19 cellular contexts compared by ENCODE assay signal in genomic region chr3:174156200-174156599, GRCh38.
DNase-seq lines count a peak whose midpoint lies in the region; ATAC-seq and TF ChIP-seq lines count a peak whose summit lies in the region.
"Had no signal": no experiment of that assay in that cellular context is flagged by ENCODE, and none has a peak within 500 bp of the region (broad histone marks: within the 10 kb centered on the region; RNA-seq: fewer than 3 reads in every experiment).

No MANE protein-coding gene starts in this region.

- no peak overlapping the region for H3K9ac ChIP-seq in H9 (ENCODE audit: extremely low read depth, insufficient read length, low read length)
- no peak overlapping the region for H3K9ac ChIP-seq in OCI-LY3 (ENCODE audit: low read length)

- peaks cover 0 to under 1% (median 0%) of the 10 kb centered on the region in 3 experiments; a peak in 2 of 7 replicates for H3K36me3 Mint-ChIP-seq in H9 (ENCODE audit: insufficient read depth in 1 of 3, low read depth in 3 of 3)
- H3K36me3 Mint-ChIP-seq in activated naive CD8-positive, alpha-beta T cell treated with anti-CD3 and anti-CD28 coated beads, Interleukin-2, amount 50 U/mL, for 24 hours (ENCODE audit: low read depth), result no peaks in the 10 kb centered on the region
- H3K36me3 Mint-ChIP-seq: activated naive CD8-positive, alpha-beta T cell treated with anti-CD3 and anti-CD28 coated beads, Interleukin-2, amount 10 ng/mL, durations not matched to agents 7 days and 5 days; CD14-positive monocyte had no signal

- no CpG with 5 or more reads among the region's 7 CpGs for WGBS in H9 (ENCODE audit: extremely low coverage, insufficient read length, low lambda C conversion rate)

- H2AFZ ChIP-seq in H9 (ENCODE audit: low read length) (no peak overlapping the region), OCI-LY3 (ENCODE audit: low read depth, low read length) (peak overlapping the region; percentile 52; the same call in 1 of the 2 replicates), osteoblast (ENCODE audit: low read length) (peak overlapping the region; percentile 49)

- peak overlapping the region in 2 of 3 experiments; percentile 71 to 85; a peak in 4 of 7 replicates for H3K27ac Mint-ChIP-seq in H9
- H3K27ac Mint-ChIP-seq in activated naive CD8-positive, alpha-beta T cell treated with anti-CD3 and anti-CD28 coated beads, Interleukin-2, amount 50 U/mL, for 24 hours, result no peak overlapping the region
- H3K27ac Mint-ChIP-seq: activated CD4-positive, alpha-beta T cell treated with anti-CD3 and anti-CD28 coated beads, Interleukin-2, amount 10 ng/mL, durations not matched to agents 24 days and 14 days; activated naive CD8-positive, alpha-beta T cell treated with anti-CD3 and anti-CD28 coated beads, Interleukin-2, amount 10 ng/mL, durations not matched to agents 7 days and 5 days; activated T-helper 2 cell treated with anti-CD3 and anti-CD28 coated beads, Interferon-gamma antibody, Interleukin-2, Interleukin-4, amounts not matched to agents 10 μg/mL and 5 μg/mL and 100 μg/mL, durations not matched to agents 14 hours and 24 hours and 36 hours; CD14-positive monocyte; T-helper 1 cell treated with Interleukin-12 subunit alpha and Interleukin-12 subunit beta and Interleukin-4 antibody, amounts not matched to agents 30 μg/mL and 1 μg/mL, for 36 hours had no signal

- H3K9me3 Mint-ChIP-seq in H9, result peaks cover 0 to 5% of the 10 kb centered on the region in 2 experiments; a peak in 3 of 5 replicates
- no peaks in the 10 kb centered on the region for H3K9me3 Mint-ChIP-seq in activated naive CD8-positive, alpha-beta T cell treated with anti-CD3 and anti-CD28 coated beads, Interleukin-2, amount 50 U/mL, for 24 hours
- H3K9me3 Mint-ChIP-seq: activated CD4-positive, alpha-beta T cell treated with anti-CD3 and anti-CD28 coated beads, Interleukin-2, amount 10 ng/mL, durations not matched to agents 24 days and 14 days; activated naive CD8-positive, alpha-beta T cell treated with anti-CD3 and anti-CD28 coated beads, Interleukin-2, amount 10 ng/mL, durations not matched to agents 7 days and 5 days; activated T-helper 2 cell treated with anti-CD3 and anti-CD28 coated beads, Interferon-gamma antibody, Interleukin-2, Interleukin-4, amounts not matched to agents 10 μg/mL and 5 μg/mL and 100 μg/mL, durations not matched to agents 14 hours and 24 hours and 36 hours; CD14-positive monocyte; T-helper 1 cell treated with Interleukin-12 subunit alpha and Interleukin-12 subunit beta and Interleukin-4 antibody, amounts not matched to agents 30 μg/mL and 1 μg/mL, for 36 hours had no signal

- H3K4me1 ChIP-seq in H9 (ENCODE audit: insufficient read depth, low read length) (no peaks in the 10 kb centered on the region), OCI-LY3 (ENCODE audit: low read length) (no peaks in the 10 kb centered on the region), osteoblast (ENCODE audit: insufficient read depth, low read length) (peaks cover 10% of the 10 kb centered on the region)
- H3K4me1 ChIP-seq: suprapubic skin had no signal

- no peak overlapping the region for H2AK5ac ChIP-seq in H9 (ENCODE audit: insufficient read length, low read length)

- no peaks in the 10 kb centered on the region for H4K20me1 ChIP-seq in H9 (ENCODE audit: control insufficient read depth, insufficient read depth, insufficient read length)
- no peaks in the 10 kb centered on the region for H4K20me1 ChIP-seq in OCI-LY3 (ENCODE audit: insufficient read depth, low read length)
- H4K20me1 ChIP-seq in osteoblast (ENCODE audit: insufficient read depth, low read length), result no peaks in the 10 kb centered on the region

- H3K79me1 ChIP-seq in H9 (ENCODE audit: insufficient read depth, low read depth, low read length, poor library complexity, severe bottlenecking), result no peaks in the 10 kb centered on the region

- no peak overlapping the region for H4K8ac ChIP-seq in H9 (replicated peaks; ENCODE audit: insufficient read length, low read depth, low read length)

- no peak overlapping the region for H4K91ac ChIP-seq in H9 (ENCODE audit: insufficient read length, low read depth, low read length)

- H3K4me3 ChIP-seq in OCI-LY3 (ENCODE audit: low read length), result peak overlapping the region; percentile 47
- peak overlapping the region; percentile 33 for H3K4me3 ChIP-seq in epithelial cell of proximal tubule (ENCODE audit: low read depth, low read length)
- peak overlapping the region; percentile 4 for H3K4me3 ChIP-seq in osteoblast (ENCODE audit: insufficient read depth, low read length)
- H3K4me3 ChIP-seq: suprapubic skin had no signal

- no peaks in the 10 kb centered on the region for H3K79me2 ChIP-seq in H9 (ENCODE audit: insufficient read depth, low read length)
- no peaks in the 10 kb centered on the region for H3K79me2 ChIP-seq in OCI-LY3 (ENCODE audit: low read length)
- H3K79me2 ChIP-seq in osteoblast (ENCODE audit: insufficient read depth, low read length), result no peaks in the 10 kb centered on the region

- ATAC-seq in activated naive CD8-positive, alpha-beta T cell treated with anti-CD3 and anti-CD28 coated beads, Interleukin-2, amount 50 U/mL, for 24 hours, result no peak
- no peak for ATAC-seq in GM19455 (IDR thresholded peaks at IDR 0.05; ENCODE audit: unreplicated experiment)

- no peaks in the 10 kb centered on the region for H3K23me2 ChIP-seq in H9 (ENCODE audit: insufficient read length, low read depth, low read length, poor library complexity, severe bottlenecking)

- no peak overlapping the region for H2BK20ac ChIP-seq in H9 (ENCODE audit: low read depth, low read length, poor library complexity, severe bottlenecking)

- H3K56ac ChIP-seq in H9 (ENCODE audit: insufficient read length, low read depth, low read length), result no peak overlapping the region

- no peak overlapping the region for H2BK5ac ChIP-seq in H9 (ENCODE audit: insufficient read length, low read length)

- no peaks in the 10 kb centered on the region for H3K27me3 Mint-ChIP-seq in H9 (ENCODE audit: low read depth)
- no peaks in the 10 kb centered on the region for H3K27me3 Mint-ChIP-seq in activated naive CD8-positive, alpha-beta T cell treated with anti-CD3 and anti-CD28 coated beads, Interleukin-2, amount 50 U/mL, for 24 hours
- H3K27me3 Mint-ChIP-seq: activated CD4-positive, alpha-beta T cell treated with anti-CD3 and anti-CD28 coated beads, Interleukin-2, amount 10 ng/mL, durations not matched to agents 24 days and 14 days; activated naive CD8-positive, alpha-beta T cell treated with anti-CD3 and anti-CD28 coated beads, Interleukin-2, amount 10 ng/mL, durations not matched to agents 7 days and 5 days had no signal

- H3K4me3 Mint-ChIP-seq in H9, result no peak overlapping the region
- no peak overlapping the region for H3K4me3 Mint-ChIP-seq in activated naive CD8-positive, alpha-beta T cell treated with anti-CD3 and anti-CD28 coated beads, Interleukin-2, amount 50 U/mL, for 24 hours
- H3K4me3 Mint-ChIP-seq: activated CD4-positive, alpha-beta T cell treated with anti-CD3 and anti-CD28 coated beads, Interleukin-2, amount 10 ng/mL, durations not matched to agents 24 days and 14 days; activated naive CD8-positive, alpha-beta T cell treated with anti-CD3 and anti-CD28 coated beads, Interleukin-2, amount 10 ng/mL, durations not matched to agents 7 days and 5 days; T-helper 1 cell treated with Interleukin-12 subunit alpha and Interleukin-12 subunit beta and Interleukin-4 antibody, amounts not matched to agents 30 μg/mL and 1 μg/mL, for 36 hours had no signal

- no peak overlapping the region for H3T11ph ChIP-seq in H9 (ENCODE audit: low read length)

- H3K27me3 ChIP-seq in H9 (ENCODE audit: insufficient read depth, low read length) (no peaks in the 10 kb centered on the region), OCI-LY3 (ENCODE audit: low read depth, low read length) (no peaks in the 10 kb centered on the region), osteoblast (ENCODE audit: insufficient read depth, low read length) (no peaks in the 10 kb centered on the region)
- H3K27me3 ChIP-seq: neutrophil, suprapubic skin had no signal

- H4K5ac ChIP-seq in H9 (ENCODE audit: insufficient read length, low read depth, low read length), result no peak overlapping the region

- DNase-seq in H9 (no peak), epithelial cell of proximal tubule (ENCODE audit: low read depth) (no peak), osteoblast (ENCODE audit: insufficient read length, low spot score, missing footprints) (no peak), AG08395 (ENCODE audit: low spot score) (no peak), NCI-H446 treated with DMSO at 0.1 percent for 48 hours (lab: John Stamatoyannopoulos, UW) (no peak)
- no peak for DNase-seq in activated naive CD8-positive, alpha-beta T cell treated with anti-CD3 and anti-CD28 coated beads, Interleukin-2, amount 50 U/mL, for 24 hours
- DNase-seq: activated CD4-positive, alpha-beta T cell treated with anti-CD3 and anti-CD28 coated beads, Interleukin-2, amount 10 ng/mL, durations not matched to agents 24 days and 14 days; activated naive CD8-positive, alpha-beta T cell treated with anti-CD3 and anti-CD28 coated beads, Interleukin-2, amount 10 ng/mL, durations not matched to agents 7 days and 5 days; Kasumi-1; NCI-H1105 treated with DMSO at 0.1 percent for 48 hours; NCI-H526 treated with DMSO at 0.1 percent for 48 hours; SIG-M5 had no signal

- no peak overlapping the region for H3K18ac ChIP-seq in H9 (ENCODE audit: insufficient read length, low read depth, low read length)

- H3K14ac ChIP-seq in H9 (ENCODE audit: insufficient read depth, low read length), result no peak overlapping the region

- no peak overlapping the region for H3K4me2 ChIP-seq in H9 (ENCODE audit: insufficient read depth, insufficient read length, low read length)
- peak overlapping the region; percentile 41 for H3K4me2 ChIP-seq in OCI-LY3 (ENCODE audit: low read length)
- H3K4me2 ChIP-seq in osteoblast (ENCODE audit: insufficient read depth, low read length), result peak overlapping the region; percentile 16

- H3K36me3 ChIP-seq in OCI-LY3 (replicated peaks; ENCODE audit: low read depth, low read length) (no peaks in the 10 kb centered on the region), osteoblast (ENCODE audit: insufficient read depth, low read length) (no peaks in the 10 kb centered on the region)
- H3K36me3 ChIP-seq: neutrophil, suprapubic skin had no signal

- H2BK12ac ChIP-seq in H9 (ENCODE audit: insufficient read length, low read depth, low read length), result no peak overlapping the region

- H2BK120ac ChIP-seq in H9 (ENCODE audit: low read depth, low read length, poor library complexity, severe bottlenecking), result no peak overlapping the region

- no peak overlapping the region for H3K4ac ChIP-seq in H9 (ENCODE audit: low read depth, low read length)

- peaks cover 14 to 17% of the 10 kb centered on the region in 2 experiments for H3K4me1 Mint-ChIP-seq in H9
- H3K4me1 Mint-ChIP-seq in activated naive CD8-positive, alpha-beta T cell treated with anti-CD3 and anti-CD28 coated beads, Interleukin-2, amount 50 U/mL, for 24 hours, result no peaks in the 10 kb centered on the region
- H3K4me1 Mint-ChIP-seq: activated CD4-positive, alpha-beta T cell treated with anti-CD3 and anti-CD28 coated beads, Interleukin-2, amount 10 ng/mL, durations not matched to agents 24 days and 14 days; activated naive CD8-positive, alpha-beta T cell treated with anti-CD3 and anti-CD28 coated beads, Interleukin-2, amount 10 ng/mL, durations not matched to agents 7 days and 5 days had no signal

- no peak overlapping the region for H3K23ac ChIP-seq in H9 (ENCODE audit: insufficient read length, low read depth, low read length)

- H3K9me3 ChIP-seq in H9 (ENCODE audit: control insufficient read depth, low read depth, low read length) (no peaks in the 10 kb centered on the region), OCI-LY3 (ENCODE audit: insufficient read depth, low read length) (no peaks in the 10 kb centered on the region), osteoblast (ENCODE audit: low read depth, low read length) (no peaks in the 10 kb centered on the region)
- H3K9me3 ChIP-seq: neutrophil, suprapubic skin had no signal

- H2BK15ac ChIP-seq in H9 (ENCODE audit: low read depth, low read length), result no peak overlapping the region

- no peak overlapping the region for H3K27ac ChIP-seq in H9 (ENCODE audit: insufficient read length, low read depth, low read length)
- no peak overlapping the region for H3K27ac ChIP-seq in OCI-LY3 (ENCODE audit: low read length)
- H3K27ac ChIP-seq in osteoblast (ENCODE audit: low read depth, low read length), result peak overlapping the region; percentile 2
- H3K27ac ChIP-seq: neutrophil, suprapubic skin had no signal

- TF ChIP-seq CTCF in H9 (conservative IDR thresholded peaks at IDR 0.05) (no peak), OCI-LY3 (IDR thresholded peaks at IDR 0.05; ENCODE audit: low read depth, low read length) (no peak), epithelial cell of proximal tubule (conservative IDR thresholded peaks at IDR 0.05; ENCODE audit: low read depth, low read length) (no peak), osteoblast (IDR thresholded peaks at IDR 0.05; ENCODE audit: extremely low read depth, low read depth, low read length) (no peak)
